ENCODE assay signal across 5 cellular contexts in genomic region chr3:182941719-182942118, GRCh38.
"Had no signal": no experiment of that assay in that cellular context is flagged by ENCODE, and none has a peak within 500 bp of the region (broad histone marks: within the 10 kb centered on the region; RNA-seq: fewer than 3 reads in every experiment).

No MANE protein-coding gene starts in this region.

- DNase-seq: GDM1, GF-D8 had no signal

- FAIRE-seq: GM12878, GM12892, GM18507 had no signal

- H3K4me3 ChIP-seq: GM12878 had no signal

- ATAC-seq: GM12878 had no signal
